In the genomic region with DNA sequence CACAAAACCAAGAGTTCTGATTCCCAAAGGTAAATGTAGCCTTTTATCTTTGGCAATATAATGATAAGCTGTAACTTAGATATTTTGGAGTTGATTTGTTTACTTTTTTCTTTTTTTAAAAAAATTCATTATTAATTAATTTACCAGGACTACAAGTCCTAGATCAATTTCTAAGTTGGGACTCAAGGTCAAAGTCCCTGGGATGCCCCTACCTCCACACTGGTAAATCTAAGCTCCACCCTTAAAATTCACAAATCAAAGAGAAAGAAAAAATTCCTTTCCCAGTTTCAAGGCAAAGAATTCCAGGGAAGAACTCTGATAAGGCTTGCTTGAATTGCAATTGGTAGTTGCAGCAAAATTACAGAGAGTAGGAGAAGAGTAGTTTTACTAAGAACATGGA, we compare ENCODE assay signal across 29 cellular contexts.
"Had no signal": no experiment of that assay in that cellular context is flagged by ENCODE, and none has a peak within 500 bp of the region (broad histone marks: within the 10 kb centered on the region; RNA-seq: fewer than 3 reads in every experiment).

No MANE protein-coding gene starts in this region.

- H3K9ac ChIP-seq: SK-N-SH had no signal

- H3K4me3 ChIP-seq: ascending aorta, body of pancreas, MG63, SJSA1 had no signal

- H3K27me3 ChIP-seq: ascending aorta, body of pancreas, MG63, SJSA1 had no signal

- H3K4me2 ChIP-seq: SK-N-SH had no signal

- ATAC-seq: activated CD8-positive, alpha-beta T cell treated with anti-CD3 and anti-CD28 coated beads for 36 hours; activated T-cell treated with anti-CD3 and anti-CD28 coated beads, Interleukin-2, amount 50 U/mL, for 72 hours; activated T-helper 17 cell treated with anti-CD3 and anti-CD28 coated beads, Interleukin-2, amount 50 U/mL, for 72 hours; body of pancreas; Panc1 had no signal

- FAIRE-seq: bronchial epithelial cell had no signal

- H3K36me3 ChIP-seq: ascending aorta, MG63, SJSA1 had no signal

- DNase-seq: activated CD4-positive, alpha-beta T cell treated with anti-CD3 and anti-CD28 coated beads, Interleukin-2, amount 10 ng/mL, durations not matched to agents 24 days and 14 days; activated CD4-positive, alpha-beta T cell treated with anti-CD3 and anti-CD28 coated beads, Interleukin-2, amount 50 U/mL, for 4 hours; activated CD8-positive, alpha-beta T cell treated with anti-CD3 and anti-CD28 coated beads for 36 hours; activated effector memory CD4-positive, alpha-beta T cell treated with anti-CD3 and anti-CD28 coated beads, Interleukin-2, amount 50 U/mL, for 16 hours; activated naive CD4-positive, alpha-beta T cell treated with Interleukin-2 at 50 U/mL for 16 hours; activated naive CD8-positive, alpha-beta T cell treated with anti-CD3 and anti-CD28 coated beads, Interleukin-2, amount 10 ng/mL, durations not matched to agents 7 days and 5 days; activated T-cell treated with anti-CD3 and anti-CD28 coated beads, Interleukin-2, amount 50 U/mL, for 1 hour; activated T-cell treated with anti-CD3 and anti-CD28 coated beads, Interleukin-2, amount 50 U/mL, for 72 hours; amygdala; body of pancreas; caudate nucleus; Kasumi-1; KG1; MG63; NCI-H1048; NCI-H1105 treated with DMSO at 0.1 percent for 48 hours; NCI-H1436; NCI-H1694; NCI-H1930; NCI-H2081 treated with DMSO at 0.1 percent for 48 hours; NCI-H345; NCI-H524 treated with DMSO at 0.1 percent for 48 hours; SHP77 treated with DMSO at 0.1 percent for 48 hours; SK-N-SH had no signal

- H3K4me1 ChIP-seq: ascending aorta, body of pancreas, SJSA1 had no signal

- H3K9me3 ChIP-seq: ascending aorta, body of pancreas, MG63, SJSA1, SK-N-SH had no signal

- H3K27ac ChIP-seq: ascending aorta, body of pancreas, SJSA1 had no signal
